Comparison of ENCODE assay signal across 20 cellular contexts in genomic region chr6:128494440-128494839, GRCh38. TPM values are rescaled to one million over a fixed set of nuclear protein-coding genes. Genes with fewer than 3 reads are reported as not detected.
DNase-seq lines count a peak whose midpoint lies in the region; ATAC-seq and TF ChIP-seq lines count a peak whose summit lies in the region.
"Had no signal": no experiment of that assay in that cellular context is flagged by ENCODE, and none has a peak within 500 bp of the region (broad histone marks: within the 10 kb centered on the region; RNA-seq: fewer than 3 reads in every experiment).

No MANE protein-coding gene starts in this region.

- 0 out of 2 replicates have a peak overlapping the region, but pooled peaks have one; percentile 7 for H3K4me3 Mint-ChIP-seq in WTC11
- H3K4me3 Mint-ChIP-seq: CD8-positive, alpha-beta T cell; immature natural killer cell had no signal

- H3F3A ChIP-seq in PC-9 (ENCODE audit: insufficient read depth, low read depth), result no peaks in the 10 kb centered on the region

- WGBS in heart left ventricle, 4 donors, result 43 to 54% (median 50%) methylated on average over 5 of the region's 5 CpGs

- ATAC-seq in Right ventricle myocardium superior (ENCODE audit: poor library complexity) (peak; percentile 40), heart left ventricle (no peak), WTC11 (peak; percentile 29; the same call in 1 of the 2 replicates), GM19397 (IDR thresholded peaks at IDR 0.05; ENCODE audit: unreplicated experiment) (no peak)
- ATAC-seq: activated naive CD4-positive, alpha-beta T cell treated with anti-CD3 and anti-CD28 coated beads, Interleukin-2, amount 50 U/mL, for 72 hours; body of pancreas; CD8-positive, alpha-beta T cell had no signal

- no peaks in the 10 kb centered on the region for H3K36me3 Mint-ChIP-seq in WTC11
- H3K36me3 Mint-ChIP-seq: activated naive CD4-positive, alpha-beta T cell treated with anti-CD3 and anti-CD28 coated beads, Interleukin-2, amount 50 U/mL, for 72 hours; CD8-positive, alpha-beta T cell; immature natural killer cell had no signal

- H3K27ac Mint-ChIP-seq in WTC11, result peak overlapping the region; percentile 58
- H3K27ac Mint-ChIP-seq: activated naive CD4-positive, alpha-beta T cell treated with anti-CD3 and anti-CD28 coated beads, Interleukin-2, amount 50 U/mL, for 72 hours; CD8-positive, alpha-beta T cell; immature natural killer cell had no signal

- peaks cover 9% of the 10 kb centered on the region; the same call in 1 of the 2 replicates for H4K20me1 ChIP-seq in PC-9 (ENCODE audit: insufficient read depth)

- H3K4me1 ChIP-seq in heart left ventricle (peaks cover 8 to 48% (median 22%) of the 10 kb centered on the region in 12 donors), PC-9 (replicated peaks; ENCODE audit: insufficient read depth) (peaks cover 4% of the 10 kb centered on the region)

- POLR2A ChIA-PET in WTC11 (lab: Charles Lee) (interaction anchor here (0.7 kb wide), 2 partner anchors 23 to 199 kb away, joined by 3 to 10 read pairs; no protein-coding TSS in a partner anchor), PC-9 (lab: Charles Lee; ENCODE audit: unreplicated experiment) (no interaction called here)

- peak overlapping the region in 2 of 12 donors; percentile 20 to 22 for H3K4me3 ChIP-seq in heart left ventricle
- H3K4me3 ChIP-seq in PC-9, result no peak overlapping the region
- H3K4me3 ChIP-seq: body of pancreas, esophagus squamous epithelium had no signal

- no peaks in the 10 kb centered on the region for H3K9me3 Mint-ChIP-seq in WTC11
- H3K9me3 Mint-ChIP-seq: activated naive CD4-positive, alpha-beta T cell treated with anti-CD3 and anti-CD28 coated beads, Interleukin-2, amount 50 U/mL, for 72 hours; CD8-positive, alpha-beta T cell had no signal

- BruUV-seq in PC-9 (replicated peaks; lab: Mats Ljungman, UMichigan), result no TSS peak

- peaks cover 69% of the 10 kb centered on the region for H3K79me2 ChIP-seq in PC-9 (ENCODE audit: low read depth)

- TF ChIP-seq POLR2A in heart left ventricle (IDR thresholded peaks at IDR 0.05), result no peak

- no peaks in the 10 kb centered on the region for H3K27me3 ChIP-seq in heart left ventricle
- H3K27me3 ChIP-seq in layer of hippocampus (ENCODE audit: control insufficient read depth, insufficient read depth, low read length), result no peaks in the 10 kb centered on the region
- no peaks in the 10 kb centered on the region for H3K27me3 ChIP-seq in PC-9 (ENCODE audit: insufficient read depth, low read depth)
- H3K27me3 ChIP-seq: body of pancreas, esophagus squamous epithelium had no signal

- H3K27me3 Mint-ChIP-seq in WTC11 (ENCODE audit: low read depth), result no peaks in the 10 kb centered on the region

- H3K9me3 ChIP-seq in heart left ventricle (no peaks in the 10 kb centered on the region), PC-9 (ENCODE audit: insufficient read depth, low read depth) (no peaks in the 10 kb centered on the region)
- H3K9me3 ChIP-seq: body of pancreas, esophagus squamous epithelium had no signal

- intact Hi-C loops in Right ventricle myocardium superior (cut with DNase I) (no loop called here), heart left ventricle (cut with DNase I) (loop anchor here in 1 of 10 donors (2.0 kb wide), 1 partner anchor 24 kb away; no protein-coding TSS in a partner anchor), PC-9 (cut with micrococcal nuclease; ENCODE audit: unreplicated experiment) (no loop called here)

- CTCF ChIA-PET in WTC11 (lab: Charles Lee), result no interaction called here
- CTCF ChIA-PET in PC-9 (lab: Charles Lee), result no interaction called here

- H3K36me3 ChIP-seq in heart left ventricle, result no peaks in the 10 kb centered on the region
- H3K36me3 ChIP-seq in PC-9 (ENCODE audit: low read depth), result peaks cover 21% of the 10 kb centered on the region
- H3K36me3 ChIP-seq: esophagus squamous epithelium had no signal

- peak overlapping the region in 1 of 12 donors; percentile 5 for H3K27ac ChIP-seq in heart left ventricle
- peak overlapping the region; percentile 31 for H3K27ac ChIP-seq in layer of hippocampus (ENCODE audit: low read depth, low read length)
- peak overlapping the region; percentile 56 for H3K27ac ChIP-seq in substantia nigra (ENCODE audit: low read depth, low read length, poor library complexity, severe bottlenecking)
- no peak overlapping the region for H3K27ac ChIP-seq in PC-9
- H3K27ac ChIP-seq: esophagus squamous epithelium had no signal

- DNase-seq in Right ventricle myocardium superior (no peak), heart left ventricle (no peak), WTC11 (ENCODE audit: low spot score) (no peak), substantia nigra (lab: John Stamatoyannopoulos, UW) (no peak), PC-9 (no peak), activated gamma-delta T cell (lab: John Stamatoyannopoulos, UW) (no peak)
- DNase-seq: body of pancreas; CD8-positive, alpha-beta T cell; esophagus squamous epithelium; immature natural killer cell; KBM-7; mesenchymal stem cell; NCI-H1092; NCI-H226; retina; stimulated activated CD4-positive, alpha-beta T cell treated with anti-CD3 and anti-CD28 coated beads, Interleukin-1b, Interleukin-23, amount 100 ng/mL, for 48 hours; T-helper 1 cell had no signal

- no peaks in the 10 kb centered on the region for H3K9me2 ChIP-seq in PC-9 (ENCODE audit: insufficient read depth)

- no peak overlapping the region for H2AFZ ChIP-seq in PC-9

- H3K4me2 ChIP-seq in PC-9, result no peak overlapping the region

- H3K4me1 Mint-ChIP-seq in WTC11, result peaks cover 67% of the 10 kb centered on the region

- TF ChIP-seq CTCF in heart left ventricle (IDR thresholded peaks at IDR 0.05), result no peak
- TF ChIP-seq CTCF in WTC11 (IDR thresholded peaks at IDR 0.05), result no peak
- no peak for TF ChIP-seq CTCF in PC-9 (conservative IDR thresholded peaks at IDR 0.05)

TF ChIP-seq in WTC11, 78 proteins besides CTCF, POLR2A, EP300 and RAD21:
- TF ChIP-seq ZNF671 (CRISPR knock-in tag; IDR thresholded peaks at IDR 0.05) (no peak), FOXP4 (CRISPR knock-in tag; IDR thresholded peaks at IDR 0.05) (peak; percentile 41; the same call in 1 of the 2 replicates), PREB (CRISPR knock-in tag; IDR thresholded peaks at IDR 0.05; ENCODE audit: borderline replicate concordance) (no peak), KAT7 (CRISPR knock-in tag; IDR thresholded peaks at IDR 0.05; ENCODE audit: borderline replicate concordance) (no peak), ZNF423 (CRISPR knock-in tag; IDR thresholded peaks at IDR 0.05) (no peak), ZNF396 (CRISPR knock-in tag; IDR thresholded peaks at IDR 0.05; ENCODE audit: borderline replicate concordance) (no peak)
TF ChIP-seq in WTC11: peak in this region for 1.

RNA-seq across cellular contexts. Expression of gene PTPRK, which starts 26.0 kb away (rescaled TPM):
- total RNA-seq in Right ventricle myocardium superior (27.9 TPM), heart left ventricle (10 to 100 TPM; 27.8 to 50.8 (median 40.0) TPM), WTC11 (2021) (39.9 to 44.8 TPM (median 41.3 TPM) in 3 replicates), PC-9 (2021) (82.5 and 89.3 TPM in 2 replicates)
- polyA plus RNA-seq in heart left ventricle, result 10 to 100 TPM in 1 of 2 donors, 1 to 10 TPM in 1; 5.4 to 16.4 TPM
- polyA plus RNA-seq: immature natural killer cell had no signal

Comparison
In these comparisons a context has a peak if more than half of its experiments do, and no peak if none do; other contexts are left out.
1. ATAC-seq: peak in Right ventricle myocardium superior (single experiment) and WTC11 (single experiment); none in heart left ventricle (0 of 4) and GM19397 (single experiment).